ENCODE assay signal across 15 cellular contexts in the genomic region with DNA sequence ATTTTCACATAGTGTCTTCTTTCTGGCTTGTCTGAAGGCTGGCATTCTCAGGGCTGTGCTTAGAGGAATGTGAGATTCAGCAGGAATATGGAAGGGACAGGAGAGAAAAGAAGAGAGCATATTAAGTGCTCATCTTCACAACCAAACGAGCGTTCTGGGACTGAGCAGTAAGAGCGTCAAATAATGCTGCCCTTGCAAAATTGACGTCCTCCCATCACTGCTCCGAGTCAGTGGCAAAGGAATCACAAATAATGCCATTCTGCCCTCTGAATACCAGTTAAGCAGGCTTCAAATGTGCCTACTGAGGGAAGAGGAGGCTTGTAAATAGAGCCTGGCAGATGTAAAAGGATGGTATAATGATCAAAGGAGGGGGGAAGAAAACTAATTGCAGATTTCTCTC.
DNase-seq lines count a peak whose midpoint lies in the region; ATAC-seq, FAIRE-seq and TF ChIP-seq lines count a peak whose summit lies in the region.
"Had no signal": no experiment of that assay in that cellular context is flagged by ENCODE, and none has a peak within 500 bp of the region (broad histone marks: within the 10 kb centered on the region; RNA-seq: fewer than 3 reads in every experiment).

No MANE protein-coding gene starts in this region.

- DNase-seq in K562 (ENCODE audit: extremely low read depth in 1 of 4, low spot score in 3 of 4) (no peak), naive B cell (no peak), coronary artery (ENCODE audit: low spot score) (no peak)
- no peak for DNase-seq in activated naive CD4-positive, alpha-beta T cell treated with Interleukin-2 at 50 U/mL for 16 hours
- DNase-seq: CD4-positive, alpha-beta memory T cell; DMS79; GOT3; KBM-7 had no signal

- peaks cover 70 to 90% (median 85%) of the 10 kb centered on the region in 3 donors for H3K4me1 Mint-ChIP-seq in naive B cell

- no peak for TF ChIP-seq EP300 in K562 (IDR thresholded peaks at IDR 0.05; ENCODE audit: low read length)

- no peak for TF ChIP-seq POLR2A in K562 (conservative IDR thresholded peaks at IDR 0.05)

- H3K4me1 ChIP-seq in BLaER1 treated with 17β-estradiol and CSF1 and Interleukin-3, amounts not matched to agents 10 nM and 100 nM = peaks cover 43 to 100% (median 95%) of the 10 kb centered on the region in 10 experiments
- H3K4me1 ChIP-seq in K562 (replicated peaks in 1 of 2; ENCODE audit: control insufficient read depth in 2 of 2, insufficient read depth in 2 of 2, low read length in 2 of 2) (no peaks in the 10 kb centered on the region), subcutaneous abdominal adipose tissue (ENCODE audit: control insufficient read depth in 5 of 5, insufficient read depth in 5 of 5, low read length in 5 of 5) (peaks cover 0 to 21% (median 11%) of the 10 kb centered on the region in 5 donors)
- H3K4me1 ChIP-seq: HAP-1 had no signal

- TF ChIP-seq CTCF in K562 (IDR thresholded peaks at IDR 0.05 in 2 of 3, conservative IDR thresholded peaks at IDR 0.05 in 1 of 3; ENCODE audit: insufficient read depth in 2 of 3, low read depth in 1 of 3, low read length in 3 of 3) = no peak
- no peak for TF ChIP-seq CTCF in coronary artery (IDR thresholded peaks at IDR 0.05)

- no peaks in the 10 kb centered on the region for H3K9me3 ChIP-seq in BLaER1 treated with 17β-estradiol and CSF1 and Interleukin-3, amounts not matched to agents 10 nM and 100 nM (replicated peaks in 1 of 11)
- H3K9me3 ChIP-seq in K562 (replicated peaks; ENCODE audit: control insufficient read depth, insufficient read depth, low read depth, low read length) = no peaks in the 10 kb centered on the region
- H3K9me3 ChIP-seq in subcutaneous abdominal adipose tissue (ENCODE audit: control insufficient read depth in 5 of 5, low read length in 5 of 5) = no peaks in the 10 kb centered on the region
- H3K9me3 ChIP-seq: HAP-1 had no signal

- H3K36me3 ChIP-seq in BLaER1 treated with 17β-estradiol and CSF1 and Interleukin-3, amounts not matched to agents 10 nM and 100 nM = peaks cover 0 to 77% (median 66%) of the 10 kb centered on the region in 11 experiments; a peak in 18 of 22 replicates
- no peaks in the 10 kb centered on the region for H3K36me3 ChIP-seq in K562 (ENCODE audit: control insufficient read depth, insufficient read depth, low read length)
- peaks cover 0 to 5% (median 4%) of the 10 kb centered on the region in 5 donors for H3K36me3 ChIP-seq in subcutaneous abdominal adipose tissue (ENCODE audit: control insufficient read depth in 5 of 5, insufficient read depth in 5 of 5, low read length in 5 of 5)
- H3K36me3 ChIP-seq: HAP-1 had no signal

- no peaks in the 10 kb centered on the region for H3K27me3 ChIP-seq in BLaER1 treated with 17β-estradiol and CSF1 and Interleukin-3, amounts not matched to agents 10 nM and 100 nM
- H3K27me3 ChIP-seq in K562 (ENCODE audit: control insufficient read depth in 2 of 2, insufficient read depth in 2 of 2, low read length in 2 of 2) (no peaks in the 10 kb centered on the region), subcutaneous abdominal adipose tissue (ENCODE audit: control insufficient read depth in 5 of 5, insufficient read depth in 4 of 5, low read length in 5 of 5) (no peaks in the 10 kb centered on the region)

- WGBS in K562 (ENCODE audit: insufficient coverage, low coverage, missing lambda C conversion rate) = 0% methylated on average over 5 of the region's 5 CpGs

- no peaks in the 10 kb centered on the region for H3K9me3 Mint-ChIP-seq in naive B cell
- H3K9me3 Mint-ChIP-seq: CD4-positive, alpha-beta memory T cell had no signal

- no peak for TF ChIP-seq RAD21 in K562 (CRISPR knock-in tag; conservative IDR thresholded peaks at IDR 0.05 in 1 of 2, IDR thresholded peaks at IDR 0.05 in 1 of 2)

- no TSS peak for BruUV-seq in K562 (replicated peaks; lab: Mats Ljungman, UMichigan)

- H3K9ac ChIP-seq in BLaER1 treated with 17β-estradiol and CSF1 and Interleukin-3, amounts not matched to agents 10 nM and 100 nM = no peak overlapping the region
- H3K9ac ChIP-seq in K562 (ENCODE audit: insufficient read depth in 1 of 2, low read depth in 2 of 2, low read length in 2 of 2) = no peak overlapping the region
- H3K9ac ChIP-seq in subcutaneous abdominal adipose tissue (ENCODE audit: low read length in 5 of 5) = no peak overlapping the region

- no peak for FAIRE-seq in K562 (lab: Jason Lieb, UNC)
- FAIRE-seq: GM12891, HTR-8/SVneo had no signal

- CTCF ChIA-PET in K562 (lab: Yijun Ruan, JAX; ENCODE audit: low intra/inter-chr PET ratio) = no interaction called here

- H3K36me3 Mint-ChIP-seq in naive B cell = peaks cover 6 to 9% of the 10 kb centered on the region in 2 donors
- H3K36me3 Mint-ChIP-seq: CD4-positive, alpha-beta memory T cell had no signal

- H3K9me1 ChIP-seq in K562 (ENCODE audit: control insufficient read depth, insufficient read depth, low read length) = no peaks in the 10 kb centered on the region

- peak overlapping the region in 2 of 8 donors; percentile 7 to 67 for H3K4me3 Mint-ChIP-seq in naive B cell
- H3K4me3 Mint-ChIP-seq: CD4-positive, alpha-beta memory T cell had no signal

- H2AFZ ChIP-seq in K562 (ENCODE audit: low read depth, low read length) = no peak overlapping the region

- in situ Hi-C loops in K562 (cut with MboI) = no loop called here

- peak overlapping the region in 6 of 11 experiments; percentile 54 to 79 (median 67); a peak in 8 of 22 replicates for H3K27ac ChIP-seq in BLaER1 treated with 17β-estradiol and CSF1 and Interleukin-3, amounts not matched to agents 10 nM and 100 nM
- H3K27ac ChIP-seq in K562 (ENCODE audit: extremely low read depth, low read depth, low read length) (no peak overlapping the region), subcutaneous abdominal adipose tissue (ENCODE audit: low read depth, low read length) (peak overlapping the region; percentile 69), coronary artery (peak overlapping the region in 1 of 2 donors; percentile 46)
- H3K27ac ChIP-seq: C4-2B had no signal

- no peaks in the 10 kb centered on the region for H3K27me3 Mint-ChIP-seq in naive B cell

- no peaks in the 10 kb centered on the region; a peak in 1 of 22 replicates for H4K20me1 ChIP-seq in BLaER1 treated with 17β-estradiol and CSF1 and Interleukin-3, amounts not matched to agents 10 nM and 100 nM
- no peaks in the 10 kb centered on the region for H4K20me1 ChIP-seq in K562 (replicated peaks; ENCODE audit: control insufficient read depth, insufficient read depth, low read length)

- intact Hi-C loops in K562 (cut with micrococcal nuclease) = no loop called here

- H3K4me3 ChIP-seq in BLaER1 treated with 17β-estradiol and CSF1 and Interleukin-3, amounts not matched to agents 10 nM and 100 nM = no peak overlapping the region
- H3K4me3 ChIP-seq in K562 (no peak overlapping the region), subcutaneous abdominal adipose tissue (ENCODE audit: low read depth in 1 of 5, low read length in 5 of 5) (no peak overlapping the region), coronary artery (no peak overlapping the region)
- H3K4me3 ChIP-seq: HAP-1 had no signal

- ATAC-seq in K562 (no peak), naive B cell (ENCODE audit: low read depth in 2 of 2) (no peak), GM18858 (IDR thresholded peaks at IDR 0.05; ENCODE audit: unreplicated experiment) (no peak)

- peak overlapping the region in 5 of 6 donors; percentile 30 to 94 (median 78) for H3K27ac Mint-ChIP-seq in naive B cell
- H3K27ac Mint-ChIP-seq: CD4-positive, alpha-beta memory T cell had no signal

- POLR2A ChIA-PET in K562 (lab: Yijun Ruan, JAX) = interaction anchor here (0.7 kb wide), 1 partner anchor 49 kb away, joined by 3 read pairs; no protein-coding TSS in a partner anchor

- no peaks in the 10 kb centered on the region for H3K79me2 ChIP-seq in K562 (ENCODE audit: control insufficient read depth, insufficient read depth, low read length)

- peak overlapping the region in 10 of 11 experiments; percentile 65 to 88 (median 78); a peak in 17 of 22 replicates for H3K4me2 ChIP-seq in BLaER1 treated with 17β-estradiol and CSF1 and Interleukin-3, amounts not matched to agents 10 nM and 100 nM
- H3K4me2 ChIP-seq in K562 (ENCODE audit: insufficient read depth, low read length) = no peak overlapping the region

TF ChIP-seq in K562, 482 proteins besides CTCF, POLR2A, EP300 and RAD21:
- TF ChIP-seq ZNF316 (IDR thresholded peaks at IDR 0.05) (peak; percentile 59), YBX1 (IDR thresholded peaks at IDR 0.05) (no peak), MAFG (tag; conservative IDR thresholded peaks at IDR 0.05) (peak; percentile 48), NCOR1 (IDR thresholded peaks at IDR 0.05) (no peak), MAFK (IDR thresholded peaks at IDR 0.05; ENCODE audit: low read length) (peak; percentile 52), MAFF (IDR thresholded peaks at IDR 0.05; ENCODE audit: low read length) (peak; percentile 55)
